In genomic region chr1:40838045-40838979, GRCh38 we compare ENCODE assay signal across 21 cellular contexts. TPM values are rescaled to one million over a fixed set of nuclear protein-coding genes. Genes with fewer than 3 reads are reported as not detected.
DNase-seq lines count a peak whose midpoint lies in the region; ATAC-seq and TF ChIP-seq lines count a peak whose summit lies in the region.
"Had no signal": no experiment of that assay in that cellular context is flagged by ENCODE, and none has a peak within 500 bp of the region (broad histone marks: within the 10 kb centered on the region; RNA-seq: fewer than 3 reads in every experiment).

No MANE protein-coding gene starts in this region.

- DNase-seq in Right ventricle myocardium inferior (ENCODE audit: missing footprints) (peak; percentile 46), right atrium auricular region (ENCODE audit: low spot score) (no peak), Karpas-422 (no peak), iPS-NIHi11 (ENCODE audit: low spot score) (peak; percentile 82), sciatic nerve (ENCODE audit: low spot score) (no peak), kidney glomerular epithelial cell (lab: John Stamatoyannopoulos, UW) (no peak), ovary (no peak)
- DNase-seq: BE2C; CD8-positive, alpha-beta memory T cell; DND-41; GDM1; MG63; NCI-H1092; NCI-H2081 treated with DMSO at 0.1 percent for 48 hours; NCI-H524; Peyer's patch; SHP77 had no signal

- H3K27ac ChIP-seq in right atrium auricular region, result no peak overlapping the region
- peak overlapping the region; percentile 99; the same call in 1 of the 2 replicates for H3K27ac ChIP-seq in Karpas-422 (ENCODE audit: low read length)
- no peak overlapping the region for H3K27ac ChIP-seq in ovary
- H3K27ac ChIP-seq: 22Rv1, Peyer's patch had no signal

- H3K9me3 ChIP-seq in right atrium auricular region (peaks cover 0 to 10% of the 10 kb centered on the region in 2 donors), Karpas-422 (ENCODE audit: low read length) (no peaks in the 10 kb centered on the region), ovary (no peaks in the 10 kb centered on the region)
- H3K9me3 ChIP-seq: BE2C, MG63, Peyer's patch had no signal

- ATAC-seq in Right ventricle myocardium inferior (no peak), sciatic nerve (peak; percentile 31), HG03097 (IDR thresholded peaks at IDR 0.05; ENCODE audit: low FRiP score, unreplicated experiment) (no peak)
- ATAC-seq: GM12878 had no signal

- 60 to 69% (median 65%) methylated on average over 55 to 60 of the region's 60 CpGs for WGBS in ovary, 3 donors

- H3K4me1 ChIP-seq in right atrium auricular region (no peaks in the 10 kb centered on the region), Karpas-422 (ENCODE audit: low read length) (peaks cover 58% of the 10 kb centered on the region), ovary (ENCODE audit: insufficient read depth) (no peaks in the 10 kb centered on the region)
- H3K4me1 ChIP-seq: BE2C, Peyer's patch had no signal

- H4K20me1 ChIP-seq in Karpas-422 (ENCODE audit: insufficient read depth, low read depth, low read length), result no peaks in the 10 kb centered on the region

- no peaks in the 10 kb centered on the region for H3K9me2 ChIP-seq in Karpas-422 (replicated peaks; ENCODE audit: insufficient read depth, low read length)

- H3K4me3 ChIP-seq in right atrium auricular region, result no peak overlapping the region
- no peak overlapping the region for H3K4me3 ChIP-seq in Karpas-422 (ENCODE audit: low read length)
- H3K4me3 ChIP-seq in ovary, result no peak overlapping the region
- H3K4me3 ChIP-seq: GM12878, MG63, Peyer's patch had no signal

- H3K27me3 ChIP-seq in right atrium auricular region (no peaks in the 10 kb centered on the region), Karpas-422 (ENCODE audit: low read length) (no peaks in the 10 kb centered on the region), ovary (no peaks in the 10 kb centered on the region)
- H3K27me3 ChIP-seq: BE2C, MG63, Peyer's patch had no signal

- TF ChIP-seq EP300 in ovary (IDR thresholded peaks at IDR 0.05), result no peak

- no peak overlapping the region for H3K9ac ChIP-seq in Karpas-422 (ENCODE audit: low read length)

- H3K4me2 ChIP-seq in Karpas-422 (ENCODE audit: low read depth, low read length, poor library complexity, severe bottlenecking), result no peak overlapping the region

- no peaks in the 10 kb centered on the region for H3K36me3 ChIP-seq in right atrium auricular region
- H3K36me3 ChIP-seq in Karpas-422 (ENCODE audit: insufficient read depth, low read length), result no peaks in the 10 kb centered on the region
- H3K36me3 ChIP-seq in ovary, result no peaks in the 10 kb centered on the region
- H3K36me3 ChIP-seq: BE2C, MG63, Peyer's patch had no signal

- no peaks in the 10 kb centered on the region for H3K79me2 ChIP-seq in Karpas-422 (ENCODE audit: low read length)

- intact Hi-C loops in Right ventricle myocardium inferior (cut with DNase I), result no loop called here
- intact Hi-C loops in sciatic nerve (cut with DNase I), result no loop called here
- intact Hi-C loops in ovary (cut with DNase I), result loop anchor here in 1 of 4 donors (10.0 kb wide), 1 partner anchor 234 kb away; no protein-coding TSS in a partner anchor

- H2AFZ ChIP-seq in Karpas-422 (ENCODE audit: low read length), result no peak overlapping the region

- TF ChIP-seq CTCF in right atrium auricular region (IDR thresholded peaks at IDR 0.05) (no peak), ovary (IDR thresholded peaks at IDR 0.05) (no peak)

- TF ChIP-seq POLR2A in ovary (IDR thresholded peaks at IDR 0.05), result no peak

RNA-seq across cellular contexts. Expression of gene CITED4, which starts 23.9 kb away (rescaled TPM):
- total RNA-seq in Right ventricle myocardium inferior (40.6 TPM), right atrium auricular region (10 to 100 TPM; 18.8 to 32.7 TPM), sciatic nerve (5.6 TPM), ovary (100 to 1,000 TPM in 1 of 7 donors, 10 to 100 TPM in 6; 16.4 to 149 (median 24.3) TPM)
- total RNA-seq in Karpas-422 (2014; rRNA removed; shearing (Covaris generic); ENCODE audit: low replicate concordance), result not detected in 2 replicates
- polyA plus RNA-seq in ovary, result 1 to 10 TPM in 1 of 2 donors, under 1 TPM in 1; 0.75 to 5.2 TPM

RNA-seq across cellular contexts. Expression of gene KCNQ4, which starts 54.7 kb away (rescaled TPM):
- total RNA-seq in Right ventricle myocardium inferior (2.8 TPM), right atrium auricular region (1 to 10 TPM; 1.0 to 1.7 TPM), sciatic nerve (2.3 TPM), ovary (1 to 10 TPM in 2 of 7 donors, under 1 TPM in 5; 0.36 to 3.1 (median 0.84) TPM)
- 2.3 and 3.2 TPM in 2 replicates for total RNA-seq in Karpas-422 (2014; rRNA removed; shearing (Covaris generic); ENCODE audit: low replicate concordance)
- 1 to 10 TPM in 1 of 2 donors, under 1 TPM in 1; 0.73 to 1.1 TPM for polyA plus RNA-seq in ovary
- polyA plus RNA-seq: AG04450; CD8-positive, alpha-beta memory T cell had no signal

Comparison
In these comparisons a context has a peak if more than half of its experiments do, and no peak if none do; other contexts are left out.
1. DNase-seq: peak in Right ventricle myocardium inferior (single experiment) and iPS-NIHi11 (single experiment); none in right atrium auricular region (single experiment), Karpas-422 (single experiment), sciatic nerve (single experiment), kidney glomerular epithelial cell (single experiment) and ovary (0 of 5).